18 cellular contexts compared by ENCODE assay signal in the genomic region with DNA sequence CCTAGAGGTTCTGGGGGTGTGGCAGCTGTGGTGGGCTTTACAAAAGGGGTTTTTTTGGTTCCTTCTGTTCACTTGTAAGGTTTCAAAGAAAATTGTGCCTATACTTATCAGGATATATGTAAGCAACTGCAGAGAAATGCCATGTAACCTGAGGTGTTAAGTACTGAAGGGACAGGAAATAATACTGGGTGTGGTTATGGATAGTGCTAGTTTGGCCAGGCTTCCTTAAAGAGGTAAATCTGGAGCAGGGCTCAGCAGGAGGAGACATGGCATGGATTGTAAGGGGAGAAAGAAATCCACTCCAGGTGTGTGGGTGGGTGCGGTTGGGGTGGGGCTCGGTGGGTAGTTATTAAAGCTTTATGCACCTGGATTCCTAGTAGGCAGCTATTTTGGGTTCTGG. TPM values are rescaled to one million over a fixed set of nuclear protein-coding genes. Genes with fewer than 3 reads are reported as not detected.
DNase-seq lines count a peak whose midpoint lies in the region; ATAC-seq and TF ChIP-seq lines count a peak whose summit lies in the region.
"Had no signal": no experiment of that assay in that cellular context is flagged by ENCODE, and none has a peak within 500 bp of the region (broad histone marks: within the 10 kb centered on the region; RNA-seq: fewer than 3 reads in every experiment).

No MANE protein-coding gene starts in this region.

- peaks cover 62% of the 10 kb centered on the region for H3K4me1 ChIP-seq in RWPE2 (ENCODE audit: insufficient read depth, poor library complexity, severe bottlenecking)
- peaks cover 41 to 96% (median 58%) of the 10 kb centered on the region in 3 donors for H3K4me1 ChIP-seq in gastroesophageal sphincter

- no peak for TF ChIP-seq CTCF in RWPE2 (IDR thresholded peaks at IDR 0.05; ENCODE audit: poor library complexity, severe bottlenecking)
- TF ChIP-seq CTCF in gastroesophageal sphincter (IDR thresholded peaks at IDR 0.05) = no peak

- TF ChIP-seq POLR2A in gastroesophageal sphincter (IDR thresholded peaks at IDR 0.05) = no peak

- peak overlapping the region; percentile 98 for H3K27ac ChIP-seq in RWPE2 (ENCODE audit: poor library complexity, severe bottlenecking)
- H3K27ac ChIP-seq in gastroesophageal sphincter = peak overlapping the region in 3 of 4 donors; percentile 15 to 83 (median 82)
- H3K27ac ChIP-seq in skin epidermis = peak overlapping the region in 15 of 21 experiments; percentile 2 to 91 (median 56)
- H3K27ac ChIP-seq in caudate nucleus (ENCODE audit: low read depth, low read length) = no peak overlapping the region

- no peaks in the 10 kb centered on the region for H3K36me3 Mint-ChIP-seq in T-cell
- H3K36me3 Mint-ChIP-seq: naive thymus-derived CD4-positive, alpha-beta T cell had no signal

- H3K27ac Mint-ChIP-seq in T-cell = no peak overlapping the region
- H3K27ac Mint-ChIP-seq: naive thymus-derived CD4-positive, alpha-beta T cell had no signal

- POLR2A ChIA-PET in T-cell (lab: Charles Lee) = no interaction called here

- H3K27me3 ChIP-seq in RWPE2 (ENCODE audit: insufficient read depth, poor library complexity, severe bottlenecking) (no peaks in the 10 kb centered on the region), gastroesophageal sphincter (no peaks in the 10 kb centered on the region)

- CTCF ChIA-PET in T-cell (lab: Charles Lee) = interaction anchor here in 1 of 2 donors (0.7 kb wide), 1 partner anchor 13 kb away, joined by 3 read pairs; no protein-coding TSS in a partner anchor

- no peak overlapping the region for H3K4me3 Mint-ChIP-seq in T-cell
- H3K4me3 Mint-ChIP-seq: naive thymus-derived CD4-positive, alpha-beta T cell had no signal

- TF ChIP-seq EP300 in gastroesophageal sphincter (IDR thresholded peaks at IDR 0.05) = no peak

- WGBS in gastroesophageal sphincter (ENCODE audit: low coverage in 1 of 2), 2 donors = 67 to 75% methylated on average over 1 of the region's 2 CpGs

- H3K27me3 Mint-ChIP-seq in T-cell = peaks cover 22% of the 10 kb centered on the region in 2 donors

- H3K4me1 Mint-ChIP-seq in T-cell = no peaks in the 10 kb centered on the region

- H3K36me3 ChIP-seq in RWPE2 (ENCODE audit: low read depth) = peaks cover 13% of the 10 kb centered on the region
- H3K36me3 ChIP-seq in gastroesophageal sphincter = peaks cover 0 to 3% of the 10 kb centered on the region in 2 donors

- H3K4me3 ChIP-seq in RWPE2 (ENCODE audit: severe bottlenecking) (no peak overlapping the region), gastroesophageal sphincter (no peak overlapping the region), skin epidermis (no peak overlapping the region)

- DNase-seq in COR-L47 (lab: John Stamatoyannopoulos, UW) (peak; percentile 22), RWPE2 (ENCODE audit: low spot score) (no peak), T-cell (no peak), caudate nucleus (lab: John Stamatoyannopoulos, UW) (no peak)
- DNase-seq: activated CD4-positive, CD25-positive, alpha-beta regulatory T cell treated with anti-CD3 and anti-CD28 coated beads, Interleukin-2, amount 50 U/mL, for 72 hours; activated CD8-positive, alpha-beta memory T cell treated with anti-CD3 and anti-CD28 coated beads, Interleukin-2, amount 50 U/mL, for 48 hours; activated naive CD4-positive, alpha-beta T cell treated with anti-CD3 and anti-CD28 coated beads, Interleukin-2, amount 50 U/mL, for 16 hours; DMS153; H7; naive thymus-derived CD4-positive, alpha-beta T cell; NCI-H1694 treated with DMSO at 0.1 percent for 48 hours; NCI-H524 treated with DMSO at 0.1 percent for 48 hours; stimulated activated CD4-positive, alpha-beta T cell treated with anti-CD3 and anti-CD28 coated beads, Interleukin-4, amount 100 ng/mL, for 4 hours had no signal

- no peaks in the 10 kb centered on the region for H3K9me3 ChIP-seq in RWPE2 (ENCODE audit: severe bottlenecking)
- no peaks in the 10 kb centered on the region for H3K9me3 ChIP-seq in gastroesophageal sphincter

- ATAC-seq in RWPE2 (ENCODE audit: low read depth) = peak; percentile 28; the same call in 2 of the 3 replicates
- ATAC-seq in gastroesophageal sphincter = no peak
- no peak for ATAC-seq in GM21423 (IDR thresholded peaks at IDR 0.05; ENCODE audit: unreplicated experiment)
- no peak for ATAC-seq in HG03196 (IDR thresholded peaks at IDR 0.05; ENCODE audit: unreplicated experiment)
- no peak for ATAC-seq in T-cell (replicated peaks in 1 of 4)
- ATAC-seq: naive thymus-derived CD4-positive, alpha-beta T cell had no signal

- no peaks in the 10 kb centered on the region for H3K9me3 Mint-ChIP-seq in T-cell

RNA-seq across cellular contexts. Expression of a gene that starts 28.3 kb away (rescaled TPM):
- 10 to 100 TPM; 43.1 to 73.1 (median 48.1) TPM for total RNA-seq in gastroesophageal sphincter
- total RNA-seq in T-cell = under 1 TPM in 3 of 5 donors, not detected in 2; 0.16 to 0.20 (median 0.19) TPM
- total RNA-seq: naive thymus-derived CD4-positive, alpha-beta T cell; T-helper 2 cell treated with Interferon-gamma antibody and Interleukin-4, amounts not matched to agents 100 ng/mL and 5 ng/mL, for 36 hours had no signal

Comparison
In these comparisons a context has a peak if more than half of its experiments do, and no peak if none do; other contexts are left out.
1. RNA of a gene that starts 28.3 kb away (total RNA-seq): 43.1 to 73.1 TPM in gastroesophageal sphincter; 0.16 to 0.20 TPM in T-cell; every median in the first group is over 10 times any median in the second.